20 cellular contexts compared by ENCODE assay signal in the genomic region with DNA sequence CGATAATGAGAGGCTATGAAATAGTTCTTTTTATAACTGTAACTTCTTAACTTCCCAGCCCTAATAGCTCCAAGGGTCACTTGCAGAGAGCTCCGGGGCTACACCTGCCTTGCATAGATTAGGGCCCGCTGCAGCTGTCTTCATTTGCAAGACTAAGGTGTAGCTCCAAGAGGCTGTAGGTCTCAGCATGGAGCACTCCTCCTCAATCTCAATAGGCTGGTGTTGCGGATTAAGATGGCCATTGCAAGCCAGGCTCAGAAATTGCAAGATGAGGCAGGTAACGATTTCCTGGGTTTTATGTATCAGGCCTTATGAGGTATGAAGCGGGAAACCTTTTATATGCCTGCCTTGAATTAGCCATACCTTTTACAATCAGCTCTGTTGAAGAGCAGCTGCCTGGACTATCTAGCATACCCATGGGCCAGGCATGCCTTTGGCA.
DNase-seq lines count a peak whose midpoint lies in the region; ATAC-seq and TF ChIP-seq lines count a peak whose summit lies in the region.
"Had no signal": no experiment of that assay in that cellular context is flagged by ENCODE, and none has a peak within 500 bp of the region (broad histone marks: within the 10 kb centered on the region; RNA-seq: fewer than 3 reads in every experiment).

No MANE protein-coding gene starts in this region.

- H3K4me3 ChIP-seq in HUES6 (ENCODE audit: low read depth, low read length): peak overlapping the region; percentile 47
- H3K4me3 ChIP-seq in lower leg skin (ENCODE audit: low read depth, poor library complexity, severe bottlenecking): no peak overlapping the region
- H3K4me3 ChIP-seq: breast epithelium, heart right ventricle, ovary, right lobe of liver, SJCRH30 had no signal

- no peaks in the 10 kb centered on the region for H3K36me3 ChIP-seq in HUES6 (ENCODE audit: control insufficient read depth, insufficient read depth, low read length)
- H3K36me3 ChIP-seq: breast epithelium, heart right ventricle, ovary, right lobe of liver, SJCRH30 had no signal

- in situ Hi-C loops in KBM-7 (cut with MboI; ENCODE audit: low pct_unique_long_range_greater_than_20kb, low sequenced_read_pairs): no loop called here

- peaks cover 6% of the 10 kb centered on the region; the same call in 1 of the 2 replicates for H3K27me3 ChIP-seq in HUES6 (ENCODE audit: control insufficient read depth, insufficient read depth, low read length)
- H3K27me3 ChIP-seq: breast epithelium, heart right ventricle, ovary, right lobe of liver, SJCRH30 had no signal

- no peak for TF ChIP-seq CTCF in lower leg skin (IDR thresholded peaks at IDR 0.05)

- TF ChIP-seq POLR2A in lower leg skin (IDR thresholded peaks at IDR 0.05): no peak

- intact Hi-C loops in lower leg skin (cut with DNase I; ENCODE audit: low total_unique reads): no loop called here

- H3K27ac ChIP-seq in HUES6 (ENCODE audit: low read depth, low read length): peak overlapping the region; percentile 96
- H3K27ac ChIP-seq: breast epithelium, ovary, right lobe of liver, SJCRH30 had no signal

- H3K9me3 ChIP-seq in HUES6 (ENCODE audit: control insufficient read depth, insufficient read depth, low read depth, low read length): no peaks in the 10 kb centered on the region
- H3K9me3 ChIP-seq: breast epithelium, heart right ventricle, ovary, right lobe of liver, SJCRH30 had no signal

- H3K4me1 ChIP-seq in HUES6 (ENCODE audit: control insufficient read depth, insufficient read depth, low read length): peaks cover 63% of the 10 kb centered on the region
- H3K4me1 ChIP-seq: breast epithelium, right lobe of liver had no signal

- WGBS in lower leg skin, 2 donors: 71 to 81% methylated on average over 6 of the region's 6 CpGs

- DNase-seq in ELF-1 (ENCODE audit: low read depth, low spot score) (peak; percentile 82), cerebellar cortex (ENCODE audit: low spot score) (peak; percentile 76), iPS-NIHi11 (ENCODE audit: low spot score) (peak; percentile 70), NCI-H82 treated with DMSO at 0.1 percent for 48 hours (lab: John Stamatoyannopoulos, UW; ENCODE audit: unreplicated experiment) (no peak), KBM-7 (no peak), lower leg skin (ENCODE audit: low spot score in 2 of 2) (no peak)
- DNase-seq: activated naive CD8-positive, alpha-beta T cell treated with anti-CD3 and anti-CD28 coated beads for 36 hours; effector CD4-positive, alpha-beta T cell; NCI-H2029; NCI-H526; ovary; right lobe of liver; SJCRH30; stimulated activated CD4-positive, alpha-beta T cell treated with anti-CD3 and anti-CD28 coated beads, Interleukin-1b, Interleukin-23, amount 100 ng/mL, for 48 hours; T-helper 9 cell had no signal

- ATAC-seq in HG02970 (IDR thresholded peaks at IDR 0.05; ENCODE audit: low FRiP score, unreplicated experiment): no peak
- ATAC-seq: activated CD4-positive, CD25-positive, alpha-beta regulatory T cell treated with anti-CD3 and anti-CD28 coated beads, Interleukin-2, amount 50 U/mL, for 24 hours had no signal

- H3K9ac ChIP-seq in HUES6 (ENCODE audit: low read length): peak overlapping the region; percentile 81

Comparison
In these comparisons a context has a peak if more than half of its experiments do, and no peak if none do; other contexts are left out.
1. DNase-seq: peak in ELF-1 (single experiment), cerebellar cortex (single experiment) and iPS-NIHi11 (single experiment); none in NCI-H82 treated with DMSO at 0.1 percent for 48 hours (single experiment), KBM-7 (single experiment) and lower leg skin (0 of 2).